8 cellular contexts compared by ENCODE assay signal in genomic region chr7:134317434-134317833, GRCh38. TPM values are rescaled to one million over a fixed set of nuclear protein-coding genes. Genes with fewer than 3 reads are reported as not detected.
DNase-seq lines count a peak whose midpoint lies in the region; ATAC-seq, FAIRE-seq and TF ChIP-seq lines count a peak whose summit lies in the region.

No MANE protein-coding gene starts in this region.

- FAIRE-seq in RCC 7860 (lab: Jason Lieb, UNC) = no peak

- WGBS in liver = 49% methylated on average over 7 of the region's 7 CpGs
- WGBS in thymus = 83% methylated on average over 7 of the region's 7 CpGs

- H3K9me3 Mint-ChIP-seq in activated T-cell treated with anti-CD3 and anti-CD28 coated beads, Interleukin-2, amount 50 U/mL, for 24 hours = no peaks in the 10 kb centered on the region
- H3K9me3 Mint-ChIP-seq in activated naive CD8-positive, alpha-beta T cell treated with anti-CD3 and anti-CD28 coated beads for 36 hours = no peaks in the 10 kb centered on the region

- peak overlapping the region; percentile 49 for H3K27ac Mint-ChIP-seq in activated T-cell treated with anti-CD3 and anti-CD28 coated beads, Interleukin-2, amount 50 U/mL, for 24 hours
- peak overlapping the region; percentile 18 for H3K27ac Mint-ChIP-seq in activated naive CD8-positive, alpha-beta T cell treated with anti-CD3 and anti-CD28 coated beads for 36 hours

- H3K4me3 Mint-ChIP-seq in activated T-cell treated with anti-CD3 and anti-CD28 coated beads, Interleukin-2, amount 50 U/mL, for 24 hours = peak overlapping the region; percentile 93
- peak overlapping the region; percentile 86 for H3K4me3 Mint-ChIP-seq in activated naive CD8-positive, alpha-beta T cell treated with anti-CD3 and anti-CD28 coated beads for 36 hours

- no peaks in the 10 kb centered on the region for H3K9me3 ChIP-seq in liver (ENCODE audit: control insufficient read depth in 4 of 4, low read length in 3 of 4)
- H3K9me3 ChIP-seq in thymus (ENCODE audit: control insufficient read depth) = no peaks in the 10 kb centered on the region

- TF ChIP-seq RAD21 in liver (IDR thresholded peaks at IDR 0.05) = no peak

- no peak for TF ChIP-seq CTCF in liver (IDR thresholded peaks at IDR 0.05; ENCODE audit: low read depth, low read length, missing input control)

- peaks cover 19% of the 10 kb centered on the region for H3K36me3 Mint-ChIP-seq in activated T-cell treated with anti-CD3 and anti-CD28 coated beads, Interleukin-2, amount 50 U/mL, for 24 hours (ENCODE audit: low read depth)
- H3K36me3 Mint-ChIP-seq in activated naive CD8-positive, alpha-beta T cell treated with anti-CD3 and anti-CD28 coated beads for 36 hours = no peaks in the 10 kb centered on the region

- H3K27me3 Mint-ChIP-seq in activated T-cell treated with anti-CD3 and anti-CD28 coated beads, Interleukin-2, amount 50 U/mL, for 24 hours = no peaks in the 10 kb centered on the region
- no peaks in the 10 kb centered on the region for H3K27me3 Mint-ChIP-seq in activated naive CD8-positive, alpha-beta T cell treated with anti-CD3 and anti-CD28 coated beads for 36 hours

- H3K36me3 ChIP-seq in liver (ENCODE audit: control insufficient read depth in 4 of 4, insufficient read depth in 3 of 4, low read depth in 1 of 4, low read length in 3 of 4) (no peaks in the 10 kb centered on the region), thymus (ENCODE audit: control insufficient read depth, insufficient read depth) (peaks cover under 1% of the 10 kb centered on the region)

- peaks cover 0 to 23% (median 8%) of the 10 kb centered on the region in 4 donors for H3K4me1 ChIP-seq in liver (ENCODE audit: control insufficient read depth in 4 of 4, insufficient read depth in 4 of 4, low read length in 3 of 4)
- H3K4me1 ChIP-seq in thymus (ENCODE audit: control insufficient read depth, insufficient read depth, low read length) = peaks cover 8% of the 10 kb centered on the region

- ATAC-seq in HG03442 (IDR thresholded peaks at IDR 0.05; ENCODE audit: unreplicated experiment) = no peak

- H3K27me3 ChIP-seq in liver (ENCODE audit: control insufficient read depth in 4 of 4, insufficient read depth in 4 of 4, low read length in 3 of 4) (no peaks in the 10 kb centered on the region), thymus (ENCODE audit: control insufficient read depth, insufficient read depth) (no peaks in the 10 kb centered on the region)

- H3K4me1 Mint-ChIP-seq in activated T-cell treated with anti-CD3 and anti-CD28 coated beads, Interleukin-2, amount 50 U/mL, for 24 hours (ENCODE audit: low read depth) = peaks cover 22% of the 10 kb centered on the region
- peaks cover 23% of the 10 kb centered on the region for H3K4me1 Mint-ChIP-seq in activated naive CD8-positive, alpha-beta T cell treated with anti-CD3 and anti-CD28 coated beads for 36 hours

- no peak for DNase-seq in activated T-cell treated with anti-CD3 and anti-CD28 coated beads, Interleukin-2, amount 50 U/mL, for 24 hours
- no peak for DNase-seq in activated T-cell treated with anti-CD3 and anti-CD28 coated beads for 4 hours
- DNase-seq in activated naive CD8-positive, alpha-beta T cell treated with anti-CD3 and anti-CD28 coated beads for 36 hours = no peak
- no peak for DNase-seq in NCI-H2029 treated with DMSO at 0.1 percent for 48 hours (lab: John Stamatoyannopoulos, UW)
- no peak for DNase-seq in RCC 7860 (ENCODE audit: low spot score)

- H3K9ac ChIP-seq in liver (ENCODE audit: low read depth in 1 of 2, low read length in 2 of 2) = peak overlapping the region in 1 of 2 donors; percentile 87

- H3K27ac ChIP-seq in liver (ENCODE audit: low read depth in 1 of 2, low read length in 2 of 2) (no peak overlapping the region), thymus (ENCODE audit: low read depth) (no peak overlapping the region)

- H3K4me3 ChIP-seq in liver (ENCODE audit: low read depth in 1 of 3, low read length in 3 of 3) (peak overlapping the region in 2 of 3 donors; percentile 33 to 34), thymus (ENCODE audit: low read length) (peak overlapping the region; percentile 92)

TF ChIP-seq in liver, 16 proteins besides CTCF, POLR2A, EP300 and RAD21:
- no peak for TF ChIP-seq RXRA (IDR thresholded peaks at IDR 0.05)
- no peak for TF ChIP-seq HNF4A (conservative IDR thresholded peaks at IDR 0.05)
- no peak for TF ChIP-seq JUND (IDR thresholded peaks at IDR 0.05)
- TF ChIP-seq SP1 (IDR thresholded peaks at IDR 0.05) = no peak
- TF ChIP-seq ATF3 (IDR thresholded peaks at IDR 0.05) = no peak
- TF ChIP-seq GABPA (IDR thresholded peaks at IDR 0.05 in 1 of 2, conservative IDR thresholded peaks at IDR 0.05 in 1 of 2) = no peak
- no peak for TF ChIP-seq HNF4G (IDR thresholded peaks at IDR 0.05)
- TF ChIP-seq FOXA1 (IDR thresholded peaks at IDR 0.05) = no peak
- TF ChIP-seq TAF1 (conservative IDR thresholded peaks at IDR 0.05) = no peak
- no peak for TF ChIP-seq YY1 (IDR thresholded peaks at IDR 0.05)
TF ChIP-seq in liver: peak in this region for 0.

RNA-seq across cellular contexts. Expression of gene SLC35B4, which starts 0.7 kb away (rescaled TPM):
- total RNA-seq in activated naive CD8-positive, alpha-beta T cell treated with anti-CD3 and anti-CD28 coated beads for 36 hours = 10 to 100 TPM; 15.7 to 21.0 TPM
- 10 to 100 TPM in 1 of 2 donors, 1 to 10 TPM in 1; 5.9 to 11.9 TPM for total RNA-seq in liver
- polyA plus RNA-seq in liver = 10 to 100 TPM in 1 of 2 donors, 1 to 10 TPM in 1; 5.7 to 17.7 TPM
- polyA plus RNA-seq in thymus = 5.0 TPM
